Comparison of ENCODE assay signal across 16 cellular contexts in genomic region chr11:108851781-108852180, GRCh38.
A peak's percentile ranks its signal among the peaks of the same experiment; 100 is the strongest.
DNase-seq lines count a peak whose midpoint lies in the region; ATAC-seq, FAIRE-seq and TF ChIP-seq lines count a peak whose summit lies in the region.
"Had no signal": no experiment of that assay in that cellular context is flagged by ENCODE, and none has a peak within 500 bp of the region (broad histone marks: within the 10 kb centered on the region; RNA-seq: fewer than 3 reads in every experiment).

No MANE protein-coding gene starts in this region.

- ATAC-seq in activated T-cell treated with anti-CD3 and anti-CD28 coated beads, Interleukin-2, amount 50 U/mL, for 72 hours (replicated peaks in 1 of 2): no peak
- no peak for ATAC-seq in naive thymus-derived CD8-positive, alpha-beta T cell
- ATAC-seq: HCT116 had no signal

- no peaks in the 10 kb centered on the region for H3K36me3 ChIP-seq in bronchial epithelial cell (ENCODE audit: control insufficient read depth, insufficient read depth, low read length)

- H3K27me3 Mint-ChIP-seq in activated T-cell treated with anti-CD3 and anti-CD28 coated beads, Interleukin-2, amount 50 U/mL, for 72 hours (ENCODE audit: low read depth): no peaks in the 10 kb centered on the region
- no peaks in the 10 kb centered on the region for H3K27me3 Mint-ChIP-seq in naive thymus-derived CD8-positive, alpha-beta T cell
- H3K27me3 Mint-ChIP-seq: CD4-positive, CD25-positive, alpha-beta regulatory T cell had no signal

- no peaks in the 10 kb centered on the region for H3K9me3 Mint-ChIP-seq in activated T-cell treated with anti-CD3 and anti-CD28 coated beads, Interleukin-2, amount 50 U/mL, for 72 hours
- no peaks in the 10 kb centered on the region for H3K9me3 Mint-ChIP-seq in naive thymus-derived CD8-positive, alpha-beta T cell
- H3K9me3 Mint-ChIP-seq: CD4-positive, CD25-positive, alpha-beta regulatory T cell had no signal

- TF ChIP-seq CTCF in bronchial epithelial cell (IDR thresholded peaks at IDR 0.05; ENCODE audit: insufficient read depth, low read length, severe bottlenecking): no peak

- POLR2A ChIA-PET in naive thymus-derived CD8-positive, alpha-beta T cell (lab: Charles Lee): no interaction called here

- H3K4me3 Mint-ChIP-seq in activated T-cell treated with anti-CD3 and anti-CD28 coated beads, Interleukin-2, amount 50 U/mL, for 72 hours: no peak overlapping the region
- no peak overlapping the region for H3K4me3 Mint-ChIP-seq in naive thymus-derived CD8-positive, alpha-beta T cell
- H3K4me3 Mint-ChIP-seq: CD4-positive, CD25-positive, alpha-beta regulatory T cell had no signal

- no peak overlapping the region for H3K4me3 ChIP-seq in bronchial epithelial cell (ENCODE audit: low read depth, low read length)
- H3K4me3 ChIP-seq: BLaER1 treated with 17β-estradiol and CSF1 and Interleukin-3, amounts not matched to agents 10 nM and 100 nM had no signal

- no peak for DNase-seq in activated T-cell treated with anti-CD3 and anti-CD28 coated beads, Interleukin-2, amount 50 U/mL, for 72 hours
- DNase-seq in activated T-cell treated with anti-CD3 and anti-CD28 coated beads for 4 hours (no peak), HCEC 1CT (peak; percentile 11), bronchial epithelial cell (ENCODE audit: low read depth) (peak; percentile 63), NCI-H1436 treated with DMSO at 0.1 percent for 48 hours (lab: John Stamatoyannopoulos, UW) (no peak), NCI-H345 (lab: John Stamatoyannopoulos, UW) (no peak), NCI-H345 treated with DMSO at 0.1 percent for 48 hours (lab: John Stamatoyannopoulos, UW; ENCODE audit: unreplicated experiment) (no peak)
- no peak for DNase-seq in naive thymus-derived CD8-positive, alpha-beta T cell
- DNase-seq: ACHN; CD4-positive, CD25-positive, alpha-beta regulatory T cell; DMS153; DMS79 treated with DMSO at 0.1 percent for 48 hours; EL had no signal

- peaks cover 39% of the 10 kb centered on the region for H3K4me1 Mint-ChIP-seq in activated T-cell treated with anti-CD3 and anti-CD28 coated beads, Interleukin-2, amount 50 U/mL, for 72 hours (ENCODE audit: low read depth)
- H3K4me1 Mint-ChIP-seq in naive thymus-derived CD8-positive, alpha-beta T cell: peaks cover 9 to 31% (median 25%) of the 10 kb centered on the region in 4 donors

- FAIRE-seq in bronchial epithelial cell (lab: Jason Lieb, UNC): no peak
- FAIRE-seq: G401.6 had no signal

- peaks cover 0 to 2% of the 10 kb centered on the region in 2 donors for H3K36me3 Mint-ChIP-seq in activated T-cell treated with anti-CD3 and anti-CD28 coated beads, Interleukin-2, amount 50 U/mL, for 72 hours (ENCODE audit: insufficient read depth in 2 of 2)
- H3K36me3 Mint-ChIP-seq in naive thymus-derived CD8-positive, alpha-beta T cell: peaks cover 0 to 26% (median 11%) of the 10 kb centered on the region in 3 donors

- H3K27ac Mint-ChIP-seq in activated T-cell treated with anti-CD3 and anti-CD28 coated beads, Interleukin-2, amount 50 U/mL, for 72 hours: peak overlapping the region; percentile 75
- peak overlapping the region in 7 of 10 donors; percentile 4 to 48 (median 20) for H3K27ac Mint-ChIP-seq in naive thymus-derived CD8-positive, alpha-beta T cell

- H3K27me3 ChIP-seq in bronchial epithelial cell (ENCODE audit: control insufficient read depth, insufficient read depth, low read length): no peaks in the 10 kb centered on the region
- H3K27me3 ChIP-seq: BLaER1 treated with 17β-estradiol and CSF1 and Interleukin-3, amounts not matched to agents 10 nM and 100 nM had no signal

Comparison
In these comparisons a context has a peak if more than half of its experiments do, and no peak if none do; other contexts are left out.
1. DNase-seq: peak in HCEC 1CT (single experiment) and bronchial epithelial cell (single experiment); none in activated T-cell treated with anti-CD3 and anti-CD28 coated beads, Interleukin-2, amount 50 U/mL, for 72 hours (0 of 2), activated T-cell treated with anti-CD3 and anti-CD28 coated beads for 4 hours (single experiment), naive thymus-derived CD8-positive, alpha-beta T cell (0 of 10), NCI-H1436 treated with DMSO at 0.1 percent for 48 hours (single experiment), NCI-H345 (single experiment) and NCI-H345 treated with DMSO at 0.1 percent for 48 hours (single experiment).